ENCODE assay signal across 26 cellular contexts in the genomic region with DNA sequence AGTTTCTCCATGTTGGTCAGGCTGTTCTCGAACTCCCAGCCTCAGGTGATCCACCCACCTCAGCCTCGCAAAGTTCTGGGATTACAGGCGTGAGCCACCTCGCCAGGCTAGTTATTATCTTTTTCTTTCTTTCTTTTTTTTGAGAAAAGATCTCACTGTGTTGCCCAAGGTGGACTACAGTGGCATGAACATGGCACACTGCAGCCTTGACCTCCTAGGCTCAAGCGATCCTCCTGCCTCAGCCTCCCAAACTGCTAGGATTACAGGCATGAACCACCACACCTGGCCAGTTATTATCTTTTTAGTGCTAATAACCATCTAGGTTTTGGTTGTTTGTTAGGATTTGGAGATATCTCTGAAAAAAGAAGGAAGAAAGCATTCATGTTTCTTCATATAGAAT. TPM values are rescaled to one million over a fixed set of nuclear protein-coding genes. Genes with fewer than 3 reads are reported as not detected.
DNase-seq lines count a peak whose midpoint lies in the region; ATAC-seq, FAIRE-seq and TF ChIP-seq lines count a peak whose summit lies in the region.
"Had no signal": no experiment of that assay in that cellular context is flagged by ENCODE, and none has a peak within 500 bp of the region (broad histone marks: within the 10 kb centered on the region; RNA-seq: fewer than 3 reads in every experiment).

No MANE protein-coding gene starts in this region.

- H3K36me3 ChIP-seq in OCI-LY7 (ENCODE audit: insufficient read depth, low read length) = no peaks in the 10 kb centered on the region
- no peaks in the 10 kb centered on the region for H3K36me3 ChIP-seq in RWPE2 (ENCODE audit: low read depth)
- no peaks in the 10 kb centered on the region for H3K36me3 ChIP-seq in GM12878 (ENCODE audit: control insufficient read depth in 2 of 2, insufficient read depth in 2 of 2, low read length in 1 of 2)
- H3K36me3 ChIP-seq: BE2C; BLaER1 treated with 17β-estradiol and CSF1 and Interleukin-3, amounts not matched to agents 10 nM and 100 nM; HAP-1 had no signal

- no peaks in the 10 kb centered on the region for H3K9me2 ChIP-seq in OCI-LY7 (ENCODE audit: insufficient read depth, low read length)

- no peak overlapping the region for H3K4me3 Mint-ChIP-seq in activated naive CD4-positive, alpha-beta T cell treated with anti-CD3 and anti-CD28 coated beads, Interleukin-2, amount 10 ng/mL, durations not matched to agents 7 days and 5 days
- H3K4me3 Mint-ChIP-seq: CD14-positive monocyte; CD4-positive, alpha-beta T cell; CD8-positive, alpha-beta memory T cell; HFFc6 had no signal

- CTCF ChIA-PET in OCI-LY7 (lab: Charles Lee; ENCODE audit: unreplicated experiment) (no interaction called here), GM12878 (lab: Yijun Ruan, JAX) (interaction anchor here (0.6 to 0.8 kb wide), 3 partner anchors 9 to 434 kb away, joined by 3 read pairs; no protein-coding TSS in a partner anchor)
- CTCF ChIA-PET in activated naive CD4-positive, alpha-beta T cell treated with anti-CD3 and anti-CD28 coated beads, Interleukin-2, amount 10 ng/mL, durations not matched to agents 7 days and 5 days (lab: Charles Lee) = no interaction called here

- 94% methylated on average over 4 of the region's 5 CpGs for WGBS in GM12878 (ENCODE audit: insufficient coverage, insufficient replicate concordance, low lambda C conversion rate, missing lambda C conversion rate)

- H3K4me2 ChIP-seq in OCI-LY7 (ENCODE audit: low read length) (no peak overlapping the region), GM12878 (ENCODE audit: control insufficient read depth, insufficient read depth) (no peak overlapping the region)
- H3K4me2 ChIP-seq: A549; BLaER1 treated with 17β-estradiol and CSF1 and Interleukin-3, amounts not matched to agents 10 nM and 100 nM had no signal

- intact Hi-C loops in OCI-LY7 (cut with micrococcal nuclease; ENCODE audit: unreplicated experiment) (no loop called here), GM12878 (cut with micrococcal nuclease; ENCODE audit: unreplicated experiment) (no loop called here), sciatic nerve (cut with DNase I) (no loop called here)

- H3K36me3 Mint-ChIP-seq in activated naive CD4-positive, alpha-beta T cell treated with anti-CD3 and anti-CD28 coated beads, Interleukin-2, amount 10 ng/mL, durations not matched to agents 7 days and 5 days = no peaks in the 10 kb centered on the region
- H3K36me3 Mint-ChIP-seq: CD14-positive monocyte; CD8-positive, alpha-beta memory T cell had no signal

- no peak for TF ChIP-seq EP300 in GM12878 (IDR thresholded peaks at IDR 0.05; ENCODE audit: borderline replicate concordance in 1 of 2, control insufficient read depth in 1 of 2, low read depth in 2 of 2, low read length in 2 of 2)

- RAD21 ChIA-PET in GM12878 (lab: Charles Lee; ENCODE audit: unreplicated experiment) = interaction anchor here (1.2 kb wide), 1 partner anchor 47 kb away, joined by 5 read pairs; no protein-coding TSS in a partner anchor

- H3K27ac ChIP-seq in OCI-LY7 (ENCODE audit: low read depth, low read length, poor library complexity, severe bottlenecking) (no peak overlapping the region), RWPE2 (ENCODE audit: poor library complexity, severe bottlenecking) (no peak overlapping the region), GM12878 (ENCODE audit: control insufficient read depth, insufficient read depth) (peak overlapping the region; percentile 42)
- H3K27ac ChIP-seq: BLaER1 treated with 17β-estradiol and CSF1 and Interleukin-3, amounts not matched to agents 10 nM and 100 nM had no signal

- H3K27me3 ChIP-seq in RWPE2 (ENCODE audit: insufficient read depth, poor library complexity, severe bottlenecking) (no peaks in the 10 kb centered on the region), GM12878 (replicated peaks in 1 of 2; ENCODE audit: control insufficient read depth in 2 of 2, insufficient read depth in 2 of 2, low read length in 1 of 2) (no peaks in the 10 kb centered on the region)
- H3K27me3 ChIP-seq: BE2C; BLaER1 treated with 17β-estradiol and CSF1 and Interleukin-3, amounts not matched to agents 10 nM and 100 nM had no signal

- H3K9me3 Mint-ChIP-seq in activated naive CD4-positive, alpha-beta T cell treated with anti-CD3 and anti-CD28 coated beads, Interleukin-2, amount 10 ng/mL, durations not matched to agents 7 days and 5 days = peaks cover 5% of the 10 kb centered on the region
- H3K9me3 Mint-ChIP-seq: CD14-positive monocyte; CD4-positive, alpha-beta T cell; CD8-positive, alpha-beta memory T cell; HFFc6 had no signal

- in situ Hi-C loops in GM12878 (cut with MboI) = no loop called here

- H4K20me1 ChIP-seq in OCI-LY7 (ENCODE audit: insufficient read depth, low read length) (no peaks in the 10 kb centered on the region), GM12878 (ENCODE audit: control insufficient read depth, insufficient read depth) (no peaks in the 10 kb centered on the region)
- H4K20me1 ChIP-seq: BLaER1 treated with 17β-estradiol and CSF1 and Interleukin-3, amounts not matched to agents 10 nM and 100 nM had no signal

- H3K27ac Mint-ChIP-seq in activated naive CD4-positive, alpha-beta T cell treated with anti-CD3 and anti-CD28 coated beads, Interleukin-2, amount 10 ng/mL, durations not matched to agents 7 days and 5 days = no peak overlapping the region
- H3K27ac Mint-ChIP-seq: CD4-positive, alpha-beta T cell; CD8-positive, alpha-beta memory T cell; HFFc6 had no signal

- SMC1A ChIA-PET in GM12878 (lab: Charles Lee; ENCODE audit: uncharacterized antibody, unreplicated experiment) = no interaction called here

- no peak overlapping the region for H3K9ac ChIP-seq in GM12878 (ENCODE audit: control insufficient read depth, insufficient read depth, low read length)
- H3K9ac ChIP-seq: BLaER1 treated with 17β-estradiol and CSF1 and Interleukin-3, amounts not matched to agents 10 nM and 100 nM had no signal

- TF ChIP-seq CTCF in OCI-LY7 (conservative IDR thresholded peaks at IDR 0.05; ENCODE audit: low read length) (no peak), RWPE2 (IDR thresholded peaks at IDR 0.05; ENCODE audit: poor library complexity, severe bottlenecking) (no peak), GM12878 (IDR thresholded peaks at IDR 0.05 in 2 of 3, conservative IDR thresholded peaks at IDR 0.05 in 1 of 3; ENCODE audit: control insufficient read depth in 2 of 3, extremely low read depth in 1 of 3, insufficient read depth in 1 of 3, low read depth in 3 of 3, low read length in 3 of 3) (no peak)

- no peak for TF ChIP-seq RAD21 in GM12878 (IDR thresholded peaks at IDR 0.05; ENCODE audit: insufficient read depth, low read depth, low read length)

- H2AFZ ChIP-seq in OCI-LY7 (ENCODE audit: low read length) (peak overlapping the region; percentile 17; the same call in 1 of the 2 replicates), GM12878 (ENCODE audit: control insufficient read depth, low read depth, low read length) (peak overlapping the region; percentile 60; the same call in 1 of the 2 replicates)

- no peaks in the 10 kb centered on the region for H3K27me3 Mint-ChIP-seq in activated naive CD4-positive, alpha-beta T cell treated with anti-CD3 and anti-CD28 coated beads, Interleukin-2, amount 10 ng/mL, durations not matched to agents 7 days and 5 days
- H3K27me3 Mint-ChIP-seq: CD4-positive, alpha-beta T cell; CD8-positive, alpha-beta memory T cell had no signal

- no peak for DNase-seq in OCI-LY7 (ENCODE audit: low spot score)
- DNase-seq in RWPE2 (ENCODE audit: low spot score) = peak; percentile 28
- no peak for DNase-seq in GM12878 (ENCODE audit: low read depth, low spot score)
- DNase-seq in sciatic nerve (ENCODE audit: low spot score) = peak; percentile 4
- DNase-seq in activated naive CD4-positive, alpha-beta T cell treated with anti-CD3 and anti-CD28 coated beads, Interleukin-2, amount 10 ng/mL, durations not matched to agents 7 days and 5 days = no peak
- no peak for DNase-seq in EL
- DNase-seq: 8988T; ACHN; AML-193; BE2C; CD4-positive, alpha-beta T cell; CD8-positive, alpha-beta memory T cell; DMS 273 treated with DMSO at 0.1 percent for 48 hours; DMS79; GDM1; GOT3; HFFc6 had no signal

- peaks cover 49% of the 10 kb centered on the region for H3K4me1 ChIP-seq in OCI-LY7 (ENCODE audit: insufficient read depth, low read length, poor library complexity, severe bottlenecking)
- no peaks in the 10 kb centered on the region for H3K4me1 ChIP-seq in RWPE2 (ENCODE audit: insufficient read depth, poor library complexity, severe bottlenecking)
- peaks cover 10% of the 10 kb centered on the region; the same call in 1 of the 2 replicates for H3K4me1 ChIP-seq in GM12878 (ENCODE audit: control insufficient read depth, insufficient read depth, low read length)
- H3K4me1 ChIP-seq: BE2C had no signal

- peaks cover 18% of the 10 kb centered on the region for H3K4me1 Mint-ChIP-seq in activated naive CD4-positive, alpha-beta T cell treated with anti-CD3 and anti-CD28 coated beads, Interleukin-2, amount 10 ng/mL, durations not matched to agents 7 days and 5 days

- ATAC-seq in RWPE2 (ENCODE audit: low read depth) (no peak), GM12878 (no peak), sciatic nerve (no peak)
- no peak for ATAC-seq in activated CD4-positive, CD25-positive, alpha-beta regulatory T cell treated with anti-CD3 and anti-CD28 coated beads, Interleukin-2, amount 50 U/mL, for 24 hours
- ATAC-seq: A549 had no signal

- H3K9me3 ChIP-seq in OCI-LY7 (ENCODE audit: low read length) = no peaks in the 10 kb centered on the region
- no peaks in the 10 kb centered on the region for H3K9me3 ChIP-seq in RWPE2 (ENCODE audit: severe bottlenecking)
- no peaks in the 10 kb centered on the region for H3K9me3 ChIP-seq in GM12878 (replicated peaks; ENCODE audit: control insufficient read depth, insufficient read depth, low read length)
- H3K9me3 ChIP-seq: A549; BE2C; BLaER1 treated with 17β-estradiol and CSF1 and Interleukin-3, amounts not matched to agents 10 nM and 100 nM; HAP-1 had no signal

- POLR2A ChIA-PET in OCI-LY7 (lab: Charles Lee) = no interaction called here
- POLR2A ChIA-PET in GM12878 (lab: Charles Lee) = no interaction called here

- no peak for FAIRE-seq in GM12878 (lab: Jason Lieb, UNC)
- FAIRE-seq: A549, D721Med, GM12891, GM18507, H54 had no signal

- H3K79me2 ChIP-seq in OCI-LY7 (ENCODE audit: insufficient read depth, low read depth, low read length) (no peaks in the 10 kb centered on the region), GM12878 (ENCODE audit: control insufficient read depth, insufficient read depth, low read length) (no peaks in the 10 kb centered on the region)

- TF ChIP-seq POLR2A in GM12878 (IDR thresholded peaks at IDR 0.05; ENCODE audit: low read depth, low read length) = no peak

- BruUV-seq in OCI-LY7 (replicated peaks; lab: Mats Ljungman, UMichigan) (no TSS peak), GM12878 (replicated peaks; lab: Mats Ljungman, UMichigan) (no TSS peak)

- no peak overlapping the region for H3K4me3 ChIP-seq in OCI-LY7 (ENCODE audit: low read depth, low read length, poor library complexity, severe bottlenecking)
- H3K4me3 ChIP-seq in RWPE2 (ENCODE audit: severe bottlenecking) = no peak overlapping the region
- no peak overlapping the region for H3K4me3 ChIP-seq in GM12878
- H3K4me3 ChIP-seq: A549; BLaER1 treated with 17β-estradiol and CSF1 and Interleukin-3, amounts not matched to agents 10 nM and 100 nM; HAP-1 had no signal

RNA-seq across cellular contexts. Expression of a gene that starts 35.8 kb away (rescaled TPM):
- 35.1 and 39.7 TPM in 2 replicates for total RNA-seq in OCI-LY7 (2014; rRNA removed; shearing (Covaris generic))
- 68.4 and 77.0 TPM in 2 replicates for total RNA-seq in OCI-LY7 (2022)
- 213 and 215 TPM in 2 replicates for total RNA-seq in GM12878 (2013; cell fraction: nucleolus; rRNA removed)
- total RNA-seq in GM12878 (2014; rRNA removed) = 40.8 and 45.6 TPM in 2 replicates
- 40.2 and 40.5 TPM in 2 replicates for total RNA-seq in GM12878 (2014; rRNA removed; fragmentation: Illumina TruSeq; extraction: Trizol)
- total RNA-seq in GM12878 (2021) = 76.6 and 81.3 TPM in 2 replicates
- polyA plus RNA-seq in GM12878 (2011; ENCODE audit: low read depth) = 20.6 TPM
- 48.1 and 54.3 TPM in 2 replicates for polyA plus RNA-seq in GM12878 (2011; rRNA removed)
- polyA plus RNA-seq in GM12878 (2011; cell fraction: cytosol; rRNA removed) = 37.7 and 55.2 TPM in 2 replicates
- polyA plus RNA-seq in GM12878 (2011; cell fraction: nucleus; rRNA removed) = 47.8 and 55.7 TPM in 2 replicates
- polyA plus RNA-seq in GM12878 (2012) = 25.9 and 54.1 TPM in 2 replicates
- polyA plus RNA-seq in GM12878 (2014; fragmentation: Illumina TruSeq; extraction: Trizol) = 54.8 and 62.7 TPM in 2 replicates
- polyA plus RNA-seq in GM12878 (2014; fragmentation: Nextera tagmentation; extraction: Ambion mirVana) = 10 to 100 TPM in 1 of 2 experiments, 1 to 10 TPM in 1; 8.5 to 12.4 TPM
- 40.4 and 43.2 TPM in 2 replicates for polyA plus RNA-seq in GM12878 (2014; rRNA removed)
- polyA plus RNA-seq in GM12878 (2016; fragmentation: Nextera tagmentation; extraction: Ambion mirVana) = 10 to 100 TPM; 14.0 to 16.9 TPM
- 87.0 and 96.8 TPM in 2 replicates for polyA minus RNA-seq in GM12878 (2011; rRNA and poly(A)+ RNA removed)
- polyA minus RNA-seq in GM12878 (2011; cell fraction: cytosol; rRNA and poly(A)+ RNA removed) = 42.6 and 44.9 TPM in 2 replicates
- 40.7 and 55.8 TPM in 2 replicates for polyA minus RNA-seq in GM12878 (2011; cell fraction: nucleus; rRNA and poly(A)+ RNA removed)
- 34.9 TPM for total RNA-seq in sciatic nerve

Comparison
In these comparisons a context has a peak if more than half of its experiments do, and no peak if none do; other contexts are left out.
1. DNase-seq: peak in RWPE2 (single experiment) and sciatic nerve (single experiment); none in OCI-LY7 (single experiment), GM12878 (single experiment), activated naive CD4-positive, alpha-beta T cell treated with anti-CD3 and anti-CD28 coated beads, Interleukin-2, amount 10 ng/mL, durations not matched to agents 7 days and 5 days (single experiment) and EL (single experiment).